ENCODE assay signal across 1 cellular context in genomic region chr18:11181629-11182028, GRCh38. TPM values are rescaled to one million over a fixed set of nuclear protein-coding genes. Genes with fewer than 3 reads are reported as not detected.
"Had no signal": no experiment of that assay in that cellular context is flagged by ENCODE, and none has a peak within 500 bp of the region (broad histone marks: within the 10 kb centered on the region; RNA-seq: fewer than 3 reads in every experiment).

No MANE protein-coding gene starts in this region.

RNA-seq across cellular contexts. Expression of gene PIEZO2, which starts 32.3 kb away (rescaled TPM):
- total RNA-seq: NCI-H460 had no signal
